Comparison of ENCODE assay signal across 9 cellular contexts in genomic region chr18:11733031-11733430, GRCh38. TPM values are rescaled to one million over a fixed set of nuclear protein-coding genes. Genes with fewer than 3 reads are reported as not detected.
DNase-seq lines count a peak whose midpoint lies in the region; FAIRE-seq and TF ChIP-seq lines count a peak whose summit lies in the region.
"Had no signal": no experiment of that assay in that cellular context is flagged by ENCODE, and none has a peak within 500 bp of the region (broad histone marks: within the 10 kb centered on the region; RNA-seq: fewer than 3 reads in every experiment).

No MANE protein-coding gene starts in this region.

- no peak overlapping the region for H4K91ac ChIP-seq in trophoblast cell (ENCODE audit: low read depth, low read length)

- H2BK12ac ChIP-seq in trophoblast cell (ENCODE audit: low read length), result no peak overlapping the region

- no peaks in the 10 kb centered on the region for H3K79me2 ChIP-seq in trophoblast cell (ENCODE audit: control insufficient read depth, insufficient read depth, low read length, poor library complexity)

- no peak overlapping the region for H3K14ac ChIP-seq in trophoblast cell (ENCODE audit: low read length)

- H3K4me1 ChIP-seq in trophoblast cell (ENCODE audit: control insufficient read depth in 1 of 2, insufficient read depth in 2 of 2, low read length in 2 of 2) (no peaks in the 10 kb centered on the region), tibial artery (no peaks in the 10 kb centered on the region)

- H3K4ac ChIP-seq in trophoblast cell (ENCODE audit: low read depth, low read length), result no peak overlapping the region

- H3K27ac ChIP-seq in RWPE1 (no peak overlapping the region), trophoblast cell (ENCODE audit: low read depth, low read length) (no peak overlapping the region), tibial artery (no peak overlapping the region)

- no peak overlapping the region for H4K8ac ChIP-seq in trophoblast cell (ENCODE audit: low read depth, low read length)

- H3K36me3 ChIP-seq in trophoblast cell (ENCODE audit: control insufficient read depth in 1 of 2, insufficient read depth in 2 of 2, low read length in 2 of 2) (no peaks in the 10 kb centered on the region), tibial artery (no peaks in the 10 kb centered on the region)

- no peak for FAIRE-seq in HTR-8/SVneo (lab: Jason Lieb, UNC)
- FAIRE-seq: A204.1 had no signal

- no peak overlapping the region for H3K9ac ChIP-seq in trophoblast cell (ENCODE audit: low read length)

- no peak overlapping the region for H2AK5ac ChIP-seq in trophoblast cell (ENCODE audit: low read length)

- no peak overlapping the region for H2BK5ac ChIP-seq in trophoblast cell (ENCODE audit: low read depth, low read length, poor library complexity)

- TF ChIP-seq CTCF in RWPE1 (conservative IDR thresholded peaks at IDR 0.05; ENCODE audit: low read depth), result peak; percentile 92
- TF ChIP-seq CTCF in tibial artery (IDR thresholded peaks at IDR 0.05), result peak; percentile 71 to 88

- H4K12ac ChIP-seq in trophoblast cell (ENCODE audit: low read depth, low read length), result no peak overlapping the region

- no peak overlapping the region for H2BK120ac ChIP-seq in trophoblast cell (ENCODE audit: insufficient read depth, low read length, poor library complexity)

- intact Hi-C loops in tibial artery (cut with DNase I; ENCODE audit: low total_unique reads), result loop anchor here (10.0 kb wide), 3 partner anchors 142 to 302 kb away; no protein-coding TSS in a partner anchor

- H3K4me2 ChIP-seq in trophoblast cell (ENCODE audit: low read length), result no peak overlapping the region

- H3K9me3 ChIP-seq in trophoblast cell (ENCODE audit: insufficient read depth, low read depth, low read length) (no peaks in the 10 kb centered on the region), tibial artery (no peaks in the 10 kb centered on the region)

- DNase-seq in DMS 273 (lab: John Stamatoyannopoulos, UW; ENCODE audit: unreplicated experiment) (peak; percentile 90), DMS 273 treated with DMSO at 0.1 percent for 48 hours (lab: John Stamatoyannopoulos, UW) (no peak), HTR-8/SVneo (ENCODE audit: insufficient read length, low spot score) (peak; percentile 72), RWPE1 (ENCODE audit: low spot score) (peak; percentile 70), activated gamma-delta T cell treated with Interleukin-2 at 50 U/mL for 16 hours (peak; percentile 48), germinal center (ENCODE audit: low spot score) (peak; percentile 72), trophoblast cell (peak; percentile 72 to 88), tibial artery (peak; percentile 70 to 84)

- H3K23ac ChIP-seq in trophoblast cell (ENCODE audit: low read length), result no peak overlapping the region

- H2AFZ ChIP-seq in trophoblast cell (ENCODE audit: insufficient read depth, low read length, poor library complexity), result no peak overlapping the region

- H3K79me1 ChIP-seq in trophoblast cell (ENCODE audit: low read length), result no peaks in the 10 kb centered on the region

- CTCF ChIA-PET in RWPE1 (lab: Yijun Ruan, JAX), result interaction anchor here (0.5 to 2.9 kb wide), 29 partner anchors 9 to 365 kb away, joined by 3 to 21 read pairs (median 4); partner anchors contain the start of gene CHMP1B

- H3K18ac ChIP-seq in trophoblast cell (ENCODE audit: low read length), result no peak overlapping the region

- no CpG with 5 or more reads among the region's 17 CpGs for WGBS in trophoblast cell (ENCODE audit: extremely low coverage, insufficient coverage, insufficient read length)

- POLR2A ChIA-PET in RWPE1 (lab: Yijun Ruan, JAX; ENCODE audit: low non-redundant PET), result no interaction called here

- H3K27me3 ChIP-seq in trophoblast cell (ENCODE audit: insufficient read depth, low read length) (no peaks in the 10 kb centered on the region), tibial artery (peaks cover 0 to 2% of the 10 kb centered on the region in 2 donors)

- H3K4me3 ChIP-seq in trophoblast cell (ENCODE audit: low read depth, low read length), result no peak overlapping the region
- no peak overlapping the region for H3K4me3 ChIP-seq in tibial artery

RNA-seq across cellular contexts. Expression of gene GNAL, which starts 44.0 kb away (rescaled TPM):
- 0.25 and 0.30 TPM in 2 replicates for polyA plus RNA-seq in trophoblast cell (2013)
